In genomic region chr17:17506893-17507464, GRCh38 we compare ENCODE assay signal across 14 cellular contexts. TPM values are rescaled to one million over a fixed set of nuclear protein-coding genes. Genes with fewer than 3 reads are reported as not detected.
DNase-seq lines count a peak whose midpoint lies in the region; ATAC-seq and TF ChIP-seq lines count a peak whose summit lies in the region.
"Had no signal": no experiment of that assay in that cellular context is flagged by ENCODE, and none has a peak within 500 bp of the region (broad histone marks: within the 10 kb centered on the region; RNA-seq: fewer than 3 reads in every experiment).

No MANE protein-coding gene starts in this region.

- H3K36me3 ChIP-seq in RWPE2 (ENCODE audit: low read depth): no peaks in the 10 kb centered on the region
- no peaks in the 10 kb centered on the region for H3K36me3 ChIP-seq in left ventricle myocardium inferior
- H3K36me3 ChIP-seq in psoas muscle (ENCODE audit: insufficient read depth in 1 of 2, low read depth in 1 of 2): no peaks in the 10 kb centered on the region
- no peaks in the 10 kb centered on the region for H3K36me3 ChIP-seq in naive thymus-derived CD4-positive, alpha-beta T cell (ENCODE audit: control insufficient read depth in 2 of 3, insufficient read depth in 3 of 3, low read length in 3 of 3)
- H3K36me3 ChIP-seq: neutrophil had no signal

- TF ChIP-seq CTCF in RWPE2 (IDR thresholded peaks at IDR 0.05; ENCODE audit: poor library complexity, severe bottlenecking) (no peak), left ventricle myocardium inferior (IDR thresholded peaks at IDR 0.05; ENCODE audit: borderline replicate concordance) (no peak), psoas muscle (IDR thresholded peaks at IDR 0.05) (no peak)

- no peak overlapping the region for H3K4me3 ChIP-seq in RWPE2 (ENCODE audit: severe bottlenecking)
- no peak overlapping the region for H3K4me3 ChIP-seq in left ventricle myocardium inferior
- no peak overlapping the region for H3K4me3 ChIP-seq in psoas muscle
- no peak overlapping the region for H3K4me3 ChIP-seq in naive thymus-derived CD4-positive, alpha-beta T cell (ENCODE audit: low read length)
- H3K4me3 ChIP-seq: coronary artery had no signal

- intact Hi-C loops in left ventricle myocardium inferior (cut with micrococcal nuclease) (loop anchor here (10.0 kb wide), 1 partner anchor 58 kb away; no protein-coding TSS in a partner anchor), psoas muscle (cut with DNase I) (no loop called here)
- intact Hi-C loops in naive thymus-derived CD4-positive, alpha-beta T cell (cut with micrococcal nuclease): no loop called here

- H3K27me3 Mint-ChIP-seq in naive thymus-derived CD4-positive, alpha-beta T cell: peaks cover 0 to 3% (median 0%) of the 10 kb centered on the region in 5 donors
- H3K27me3 Mint-ChIP-seq: activated naive CD8-positive, alpha-beta T cell had no signal

- no peak overlapping the region for H3K27ac ChIP-seq in RWPE2 (ENCODE audit: poor library complexity, severe bottlenecking)
- H3K27ac ChIP-seq in left ventricle myocardium inferior (replicated peaks): peak overlapping the region; percentile 81
- peak overlapping the region; percentile 73 for H3K27ac ChIP-seq in psoas muscle
- H3K27ac ChIP-seq in naive thymus-derived CD4-positive, alpha-beta T cell (ENCODE audit: low read depth, low read length): no peak overlapping the region
- H3K27ac ChIP-seq: C4-2B, neutrophil had no signal

- no peak overlapping the region for H3K27ac Mint-ChIP-seq in naive thymus-derived CD4-positive, alpha-beta T cell
- H3K27ac Mint-ChIP-seq: activated naive CD8-positive, alpha-beta T cell had no signal

- H3K4me1 ChIP-seq in RWPE2 (ENCODE audit: insufficient read depth, poor library complexity, severe bottlenecking) (peaks cover 3% of the 10 kb centered on the region), left ventricle myocardium inferior (peaks cover 18% of the 10 kb centered on the region), psoas muscle (peaks cover 16% of the 10 kb centered on the region)
- H3K4me1 ChIP-seq in naive thymus-derived CD4-positive, alpha-beta T cell (ENCODE audit: control insufficient read depth in 2 of 2, insufficient read depth in 2 of 2, low read length in 2 of 2): no peaks in the 10 kb centered on the region

- H3K9me3 ChIP-seq in RWPE2 (ENCODE audit: severe bottlenecking) (no peaks in the 10 kb centered on the region), left ventricle myocardium inferior (replicated peaks) (no peaks in the 10 kb centered on the region), psoas muscle (no peaks in the 10 kb centered on the region)
- H3K9me3 ChIP-seq in naive thymus-derived CD4-positive, alpha-beta T cell (ENCODE audit: control insufficient read depth in 2 of 3, low read length in 3 of 3): no peaks in the 10 kb centered on the region
- H3K9me3 ChIP-seq: neutrophil had no signal

- H3K27me3 ChIP-seq in RWPE2 (ENCODE audit: insufficient read depth, poor library complexity, severe bottlenecking) (no peaks in the 10 kb centered on the region), left ventricle myocardium inferior (ENCODE audit: low read depth) (no peaks in the 10 kb centered on the region), psoas muscle (ENCODE audit: insufficient read depth in 3 of 3, low read length in 2 of 3) (no peaks in the 10 kb centered on the region)
- no peaks in the 10 kb centered on the region for H3K27me3 ChIP-seq in naive thymus-derived CD4-positive, alpha-beta T cell (ENCODE audit: control insufficient read depth in 2 of 2, insufficient read depth in 2 of 2, low read length in 2 of 2)
- H3K27me3 ChIP-seq: neutrophil had no signal

- no peaks in the 10 kb centered on the region for H3K9me3 Mint-ChIP-seq in naive thymus-derived CD4-positive, alpha-beta T cell

- DNase-seq in M059J (ENCODE audit: low read depth): peak; percentile 53
- peak; percentile 66 for DNase-seq in RWPE2 (ENCODE audit: low spot score)
- DNase-seq in left ventricle myocardium inferior: peak; percentile 70
- peak; percentile 59 to 83 for DNase-seq in psoas muscle
- DNase-seq in NCI-H1048 (lab: John Stamatoyannopoulos, UW): no peak
- no peak for DNase-seq in effector CD8-positive, alpha-beta T cell (lab: John Stamatoyannopoulos, UW)
- no peak for DNase-seq in naive thymus-derived CD4-positive, alpha-beta T cell
- DNase-seq: NCI-H2227 treated with DMSO at 0.1 percent for 48 hours; stimulated activated naive CD4-positive, alpha-beta T cell had no signal

- POLR2A ChIA-PET in naive thymus-derived CD4-positive, alpha-beta T cell (lab: Charles Lee): no interaction called here

- H3K4me3 Mint-ChIP-seq in naive thymus-derived CD4-positive, alpha-beta T cell: no peak overlapping the region
- H3K4me3 Mint-ChIP-seq: activated naive CD8-positive, alpha-beta T cell had no signal

- no peak for ATAC-seq in RWPE2 (ENCODE audit: low read depth)
- ATAC-seq in psoas muscle: peak; percentile 69 to 86 (median 82)
- ATAC-seq in HG03175 (IDR thresholded peaks at IDR 0.05; ENCODE audit: unreplicated experiment): no peak
- ATAC-seq in naive thymus-derived CD4-positive, alpha-beta T cell: no peak

- H3K4me1 Mint-ChIP-seq in naive thymus-derived CD4-positive, alpha-beta T cell: peaks cover 0 to 10% (median 0%) of the 10 kb centered on the region in 7 donors

- CTCF ChIA-PET in naive thymus-derived CD4-positive, alpha-beta T cell (lab: Charles Lee): interaction anchor here (1.1 kb wide), 1 partner anchor 10 kb away, joined by 3 read pairs; no protein-coding TSS in a partner anchor

- H3K36me3 Mint-ChIP-seq in naive thymus-derived CD4-positive, alpha-beta T cell: no peaks in the 10 kb centered on the region
- H3K36me3 Mint-ChIP-seq: activated naive CD8-positive, alpha-beta T cell had no signal

- 52 to 64% (median 61%) methylated on average over 15 to 17 of the region's 17 CpGs for WGBS in psoas muscle, 3 donors

RNA-seq across cellular contexts. Expression of gene RASD1, which starts 10.8 kb away (rescaled TPM):
- total RNA-seq in M059J (2014; rRNA removed; shearing (Covaris generic)): 2.1 and 3.0 TPM in 2 replicates
- total RNA-seq in left ventricle myocardium inferior (25.4 TPM), psoas muscle (100 to 1,000 TPM in 1 of 4 donors, 10 to 100 TPM in 1, 1 to 10 TPM in 2; 4.4 to 436 (median 33.8) TPM)
- polyA plus RNA-seq in psoas muscle: 100 to 1,000 TPM in 1 of 3 donors, 10 to 100 TPM in 2; 10.7 to 121 (median 26.5) TPM
- total RNA-seq in naive thymus-derived CD4-positive, alpha-beta T cell: 1 to 10 TPM in 3 of 5 experiments, under 1 TPM in 2; 0.35 to 2.5 (median 1.0) TPM
- polyA plus RNA-seq in naive thymus-derived CD4-positive, alpha-beta T cell: not detected

RNA-seq across cellular contexts. Expression of gene MED9, which starts 30.2 kb away (rescaled TPM):
- total RNA-seq in M059J (2014; rRNA removed; shearing (Covaris generic)): 20.8 and 23.1 TPM in 2 replicates
- 34.1 TPM for total RNA-seq in left ventricle myocardium inferior
- 10 to 100 TPM; 12.4 to 29.6 (median 20.3) TPM for total RNA-seq in psoas muscle
- polyA plus RNA-seq in psoas muscle: 10 to 100 TPM; 16.6 to 19.0 (median 18.3) TPM
- 10 to 100 TPM; 14.0 to 24.1 (median 17.2) TPM for total RNA-seq in naive thymus-derived CD4-positive, alpha-beta T cell
- 10 to 100 TPM; 16.8 to 19.9 TPM for polyA plus RNA-seq in naive thymus-derived CD4-positive, alpha-beta T cell

Comparison
In these comparisons a context has a peak if more than half of its experiments do, and no peak if none do; other contexts are left out.
1. DNase-seq: peak in M059J (single experiment), RWPE2 (single experiment), left ventricle myocardium inferior (single experiment) and psoas muscle (2 of 2); none in NCI-H1048 (single experiment), effector CD8-positive, alpha-beta T cell (single experiment) and naive thymus-derived CD4-positive, alpha-beta T cell (0 of 9).
2. ATAC-seq: peak in psoas muscle (4 of 4); none in RWPE2 (single experiment), HG03175 (single experiment) and naive thymus-derived CD4-positive, alpha-beta T cell (single experiment).
3. H3K27ac ChIP-seq: peak in left ventricle myocardium inferior (single experiment) and psoas muscle (single experiment); none in RWPE2 (single experiment) and naive thymus-derived CD4-positive, alpha-beta T cell (single experiment).